In genomic region chr16:2507679-2508064, GRCh38 we compare ENCODE assay signal across 16 cellular contexts. TPM values are rescaled to one million over a fixed set of nuclear protein-coding genes. Genes with fewer than 3 reads are reported as not detected.
DNase-seq lines count a peak whose midpoint lies in the region; ATAC-seq lines count a peak whose summit lies in the region.
"Had no signal": no experiment of that assay in that cellular context is flagged by ENCODE, and none has a peak within 500 bp of the region (broad histone marks: within the 10 kb centered on the region; RNA-seq: fewer than 3 reads in every experiment).

No MANE protein-coding gene starts in this region.

- H3K36me3 Mint-ChIP-seq in stimulated activated naive B cell treated with anti-CD40 and anti-IgM and Interleukin-4, amounts not matched to agents 10 μg/mL and 1 μg/mL and 100 μg/mL, for 72 hours, result peaks cover 0 to 3% of the 10 kb centered on the region in 2 donors
- H3K36me3 Mint-ChIP-seq in activated T-cell treated with anti-CD3 and anti-CD28 coated beads, Interleukin-2, amount 50 U/mL, for 72 hours (ENCODE audit: insufficient read depth in 2 of 2), result no peaks in the 10 kb centered on the region

- H3K4me3 ChIP-seq in right cardiac atrium (ENCODE audit: low read length), result no peak overlapping the region
- H3K4me3 ChIP-seq: SJCRH30, thyroid gland had no signal

- DNase-seq in NOMO-1 (lab: John Stamatoyannopoulos, UW; ENCODE audit: unreplicated experiment in 2 of 2), result peak; percentile 58 to 77
- peak; percentile 52 to 86 (median 85) for DNase-seq in right cardiac atrium
- no peak for DNase-seq in stimulated activated naive B cell treated with anti-CD40 and anti-IgM and Interleukin-4, amounts not matched to agents 10 μg/mL and 1 μg/mL and 100 μg/mL, for 72 hours
- no peak for DNase-seq in stimulated activated CD4-positive, alpha-beta T cell treated with anti-CD3 and anti-CD28 coated beads, Interleukin-4, amount 100 ng/mL, for 4 hours
- DNase-seq in H4 (ENCODE audit: low spot score), result no peak
- DNase-seq in activated T-cell treated with anti-CD3 and anti-CD28 coated beads, Interleukin-2, amount 50 U/mL, for 72 hours, result no peak
- DNase-seq: COR-L47, NCI-H2171, thyroid gland had no signal

- H3K27me3 ChIP-seq in right cardiac atrium (ENCODE audit: control insufficient read depth, insufficient read depth), result no peaks in the 10 kb centered on the region
- H3K27me3 ChIP-seq: SJCRH30, thyroid gland had no signal

- no peak overlapping the region for H3K27ac ChIP-seq in right cardiac atrium (ENCODE audit: low read length)
- H3K27ac ChIP-seq: thyroid gland had no signal

- peak overlapping the region; percentile 96 for H3K27ac Mint-ChIP-seq in stimulated activated naive B cell treated with anti-CD40 and anti-IgM and Interleukin-4, amounts not matched to agents 10 μg/mL and 1 μg/mL and 100 μg/mL, for 72 hours
- H3K27ac Mint-ChIP-seq in activated T-cell treated with anti-CD3 and anti-CD28 coated beads, Interleukin-2, amount 50 U/mL, for 72 hours, result no peak overlapping the region
- H3K27ac Mint-ChIP-seq: activated T-helper 17 cell treated with anti-CD3 and anti-CD28 coated beads, Interleukin-2, amount 50 U/mL, for 72 hours had no signal

- H3K4me1 ChIP-seq in right cardiac atrium (ENCODE audit: control insufficient read depth, insufficient read depth, low read length), result no peaks in the 10 kb centered on the region

- peaks cover 42 to 64% of the 10 kb centered on the region in 2 donors for H3K4me1 Mint-ChIP-seq in stimulated activated naive B cell treated with anti-CD40 and anti-IgM and Interleukin-4, amounts not matched to agents 10 μg/mL and 1 μg/mL and 100 μg/mL, for 72 hours
- peaks cover 19% of the 10 kb centered on the region for H3K4me1 Mint-ChIP-seq in activated T-cell treated with anti-CD3 and anti-CD28 coated beads, Interleukin-2, amount 50 U/mL, for 72 hours (ENCODE audit: low read depth)
- H3K4me1 Mint-ChIP-seq: activated T-helper 17 cell treated with anti-CD3 and anti-CD28 coated beads, Interleukin-2, amount 50 U/mL, for 72 hours had no signal

- peak overlapping the region in 1 of 2 donors; percentile 68 for H3K4me3 Mint-ChIP-seq in stimulated activated naive B cell treated with anti-CD40 and anti-IgM and Interleukin-4, amounts not matched to agents 10 μg/mL and 1 μg/mL and 100 μg/mL, for 72 hours
- H3K4me3 Mint-ChIP-seq in activated T-cell treated with anti-CD3 and anti-CD28 coated beads, Interleukin-2, amount 50 U/mL, for 72 hours, result no peak overlapping the region
- H3K4me3 Mint-ChIP-seq: activated T-helper 17 cell treated with anti-CD3 and anti-CD28 coated beads, Interleukin-2, amount 50 U/mL, for 72 hours had no signal

- intact Hi-C loops in right cardiac atrium (cut with DNase I), result no loop called here

- no peaks in the 10 kb centered on the region for H3K9me3 ChIP-seq in right cardiac atrium (ENCODE audit: control insufficient read depth, low read length)
- H3K9me3 ChIP-seq: SJCRH30, thyroid gland had no signal

- no peaks in the 10 kb centered on the region for H3K9me3 Mint-ChIP-seq in stimulated activated naive B cell treated with anti-CD40 and anti-IgM and Interleukin-4, amounts not matched to agents 10 μg/mL and 1 μg/mL and 100 μg/mL, for 72 hours
- no peaks in the 10 kb centered on the region for H3K9me3 Mint-ChIP-seq in activated T-cell treated with anti-CD3 and anti-CD28 coated beads, Interleukin-2, amount 50 U/mL, for 72 hours
- H3K9me3 Mint-ChIP-seq: activated T-helper 17 cell treated with anti-CD3 and anti-CD28 coated beads, Interleukin-2, amount 50 U/mL, for 72 hours had no signal

- 84% methylated on average over 11 of the region's 11 CpGs for WGBS in right cardiac atrium

- peak; percentile 9 for ATAC-seq in GM21447 (IDR thresholded peaks at IDR 0.05; ENCODE audit: unreplicated experiment)
- peak; percentile 53 to 56 for ATAC-seq in right cardiac atrium
- ATAC-seq in stimulated activated naive B cell treated with anti-CD40 and anti-IgM and Interleukin-4, amounts not matched to agents 10 μg/mL and 1 μg/mL and 100 μg/mL, for 72 hours (replicated peaks), result peak; percentile 30 to 32
- no peak for ATAC-seq in activated T-cell treated with anti-CD3 and anti-CD28 coated beads, Interleukin-2, amount 50 U/mL, for 72 hours (replicated peaks in 1 of 2)
- no peak for ATAC-seq in HG02973 (IDR thresholded peaks at IDR 0.05; ENCODE audit: unreplicated experiment)
- ATAC-seq: activated T-helper 17 cell treated with anti-CD3 and anti-CD28 coated beads, Interleukin-2, amount 50 U/mL, for 72 hours had no signal

- H3K27me3 Mint-ChIP-seq in stimulated activated naive B cell treated with anti-CD40 and anti-IgM and Interleukin-4, amounts not matched to agents 10 μg/mL and 1 μg/mL and 100 μg/mL, for 72 hours, result no peaks in the 10 kb centered on the region
- H3K27me3 Mint-ChIP-seq in activated T-cell treated with anti-CD3 and anti-CD28 coated beads, Interleukin-2, amount 50 U/mL, for 72 hours (ENCODE audit: low read depth), result no peaks in the 10 kb centered on the region
- H3K27me3 Mint-ChIP-seq: activated T-helper 17 cell treated with anti-CD3 and anti-CD28 coated beads, Interleukin-2, amount 50 U/mL, for 72 hours had no signal

RNA-seq across cellular contexts. Expression of gene ATP6V0C, which starts 6.1 kb away (rescaled TPM):
- 100 to 1,000 TPM; 153 to 180 (median 179) TPM for total RNA-seq in right cardiac atrium
- polyA plus RNA-seq in right cardiac atrium, result 206 TPM
- total RNA-seq in H4 (2014; rRNA removed; shearing (Covaris generic)), result 39.7 and 40.5 TPM in 2 replicates
- total RNA-seq in activated T-cell treated with anti-CD3 and anti-CD28 coated beads, Interleukin-2, amount 50 U/mL, for 72 hours, result 10 to 100 TPM; 94.2 to 94.8 TPM

RNA-seq across cellular contexts. Expression of gene AMDHD2, which starts 12.5 kb away (rescaled TPM):
- total RNA-seq in right cardiac atrium, result 10 to 100 TPM; 10.6 to 16.5 (median 14.4) TPM
- polyA plus RNA-seq in right cardiac atrium, result 12.1 TPM
- 15.8 and 24.6 TPM in 2 replicates for total RNA-seq in H4 (2014; rRNA removed; shearing (Covaris generic))
- total RNA-seq in activated T-cell treated with anti-CD3 and anti-CD28 coated beads, Interleukin-2, amount 50 U/mL, for 72 hours, result 10 to 100 TPM; 28.2 to 33.8 TPM

RNA-seq across cellular contexts. Expression of gene CEMP1, which starts 23.5 kb away (rescaled TPM):
- total RNA-seq in right cardiac atrium, result not detected
- polyA plus RNA-seq in right cardiac atrium, result 0.27 TPM
- total RNA-seq in H4 (2014; rRNA removed; shearing (Covaris generic)), result 0.08 TPM in 1 of 2 replicates, not detected in the other
- under 1 TPM in 1 of 2 donors, not detected in 1; 0.30 TPM for total RNA-seq in activated T-cell treated with anti-CD3 and anti-CD28 coated beads, Interleukin-2, amount 50 U/mL, for 72 hours
- total RNA-seq: activated T-helper 17 cell treated with anti-CD3 and anti-CD28 coated beads, Interleukin-2, amount 50 U/mL, for 72 hours; bronchial epithelial cell; fibroblast of lung; osteocyte; SJCRH30 had no signal
- polyA plus RNA-seq: fibroblast of lung had no signal

RNA-seq across cellular contexts. Expression of gene PDPK1, which starts 30.1 kb away (rescaled TPM):
- total RNA-seq in right cardiac atrium, result 10 to 100 TPM; 35.7 to 44.9 (median 37.8) TPM
- 18.0 TPM for polyA plus RNA-seq in right cardiac atrium
- total RNA-seq in H4 (2014; rRNA removed; shearing (Covaris generic)), result 8.2 and 9.4 TPM in 2 replicates
- 10 to 100 TPM; 53.0 to 53.8 TPM for total RNA-seq in activated T-cell treated with anti-CD3 and anti-CD28 coated beads, Interleukin-2, amount 50 U/mL, for 72 hours

RNA-seq across cellular contexts. Expression of gene TBC1D24, which starts 32.7 kb away (rescaled TPM):
- total RNA-seq in right cardiac atrium, result 10 to 100 TPM; 11.6 to 15.5 (median 13.0) TPM
- 5.7 TPM for polyA plus RNA-seq in right cardiac atrium
- 5.6 and 5.9 TPM in 2 replicates for total RNA-seq in H4 (2014; rRNA removed; shearing (Covaris generic))
- total RNA-seq in activated T-cell treated with anti-CD3 and anti-CD28 coated beads, Interleukin-2, amount 50 U/mL, for 72 hours, result 10 to 100 TPM; 13.6 to 20.4 TPM

Comparison
In these comparisons a context has a peak if more than half of its experiments do, and no peak if none do; other contexts are left out.
1. ATAC-seq: peak in GM21447 (single experiment), right cardiac atrium (2 of 2) and stimulated activated naive B cell treated with anti-CD40 and anti-IgM and Interleukin-4, amounts not matched to agents 10 μg/mL and 1 μg/mL and 100 μg/mL, for 72 hours (2 of 2); none in activated T-cell treated with anti-CD3 and anti-CD28 coated beads, Interleukin-2, amount 50 U/mL, for 72 hours (0 of 2) and HG02973 (single experiment).
2. DNase-seq: peak in NOMO-1 (2 of 2) and right cardiac atrium (3 of 3); none in stimulated activated naive B cell treated with anti-CD40 and anti-IgM and Interleukin-4, amounts not matched to agents 10 μg/mL and 1 μg/mL and 100 μg/mL, for 72 hours (single experiment), stimulated activated CD4-positive, alpha-beta T cell treated with anti-CD3 and anti-CD28 coated beads, Interleukin-4, amount 100 ng/mL, for 4 hours (0 of 2), H4 (single experiment) and activated T-cell treated with anti-CD3 and anti-CD28 coated beads, Interleukin-2, amount 50 U/mL, for 72 hours (0 of 2).